1 cellular context compared by ENCODE assay signal in the genomic region with DNA sequence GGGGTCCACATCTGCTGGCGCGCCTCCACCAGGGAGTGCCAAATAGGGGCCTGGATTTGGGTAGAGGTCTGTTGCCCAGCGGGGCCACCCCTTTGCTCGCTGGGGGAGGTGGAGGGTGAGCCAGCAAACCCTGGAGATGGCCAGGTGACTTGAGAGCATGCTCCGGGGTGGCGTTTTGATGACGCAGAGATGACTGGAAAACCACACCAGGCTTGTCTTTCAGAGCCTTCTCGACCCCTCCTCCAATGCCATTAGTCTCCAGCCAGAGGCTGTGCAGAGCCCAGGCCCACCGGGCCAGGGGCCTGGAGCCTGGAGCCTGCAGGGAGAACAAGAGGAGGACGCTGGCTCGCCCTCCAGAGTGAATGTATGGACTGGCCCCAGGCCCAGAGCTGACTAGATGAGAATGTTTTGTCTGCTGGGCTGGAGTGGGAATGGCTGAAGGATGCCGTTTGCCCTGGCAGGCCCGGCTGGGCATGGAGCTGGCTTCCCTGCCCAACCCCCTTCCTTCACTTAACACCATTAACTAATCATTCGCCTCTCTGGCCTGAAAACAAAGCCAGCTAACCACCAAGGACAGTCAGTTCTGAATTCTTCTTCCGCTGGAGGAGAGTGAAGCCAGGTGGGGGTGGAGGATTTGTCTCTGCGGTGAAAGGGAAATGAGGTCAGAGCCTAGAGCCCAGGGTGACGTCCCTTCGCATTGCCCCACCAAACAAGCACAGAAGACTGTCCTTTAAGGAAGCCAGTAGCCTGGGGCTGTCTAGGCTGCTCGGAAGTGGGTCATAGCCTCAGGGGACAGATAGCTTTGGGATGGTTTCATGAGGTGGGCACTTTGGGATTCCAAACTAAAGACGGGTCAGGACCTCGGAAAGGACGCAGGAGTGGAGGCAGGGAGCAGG.
TF ChIP-seq lines count a peak whose summit lies in the region.

No MANE protein-coding gene starts in this region.

TF ChIP-seq in HepG2, 621 proteins besides CTCF, POLR2A, EP300 and RAD21 (continued from another document and continues in another):
- TF ChIP-seq, protein P1, sequence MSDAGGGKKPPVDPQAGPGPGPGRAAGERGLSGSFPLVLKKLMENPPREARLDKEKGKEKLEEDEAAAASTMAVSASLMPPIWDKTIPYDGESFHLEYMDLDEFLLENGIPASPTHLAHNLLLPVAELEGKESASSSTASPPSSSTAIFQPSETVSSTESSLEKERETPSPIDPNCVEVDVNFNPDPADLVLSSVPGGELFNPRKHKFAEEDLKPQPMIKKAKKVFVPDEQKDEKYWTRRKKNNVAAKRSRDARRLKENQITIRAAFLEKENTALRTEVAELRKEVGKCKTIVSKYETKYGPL (CRISPR knock-in tag; IDR thresholded peaks at IDR 0.05), result no peak
- TF ChIP-seq, protein P2, sequence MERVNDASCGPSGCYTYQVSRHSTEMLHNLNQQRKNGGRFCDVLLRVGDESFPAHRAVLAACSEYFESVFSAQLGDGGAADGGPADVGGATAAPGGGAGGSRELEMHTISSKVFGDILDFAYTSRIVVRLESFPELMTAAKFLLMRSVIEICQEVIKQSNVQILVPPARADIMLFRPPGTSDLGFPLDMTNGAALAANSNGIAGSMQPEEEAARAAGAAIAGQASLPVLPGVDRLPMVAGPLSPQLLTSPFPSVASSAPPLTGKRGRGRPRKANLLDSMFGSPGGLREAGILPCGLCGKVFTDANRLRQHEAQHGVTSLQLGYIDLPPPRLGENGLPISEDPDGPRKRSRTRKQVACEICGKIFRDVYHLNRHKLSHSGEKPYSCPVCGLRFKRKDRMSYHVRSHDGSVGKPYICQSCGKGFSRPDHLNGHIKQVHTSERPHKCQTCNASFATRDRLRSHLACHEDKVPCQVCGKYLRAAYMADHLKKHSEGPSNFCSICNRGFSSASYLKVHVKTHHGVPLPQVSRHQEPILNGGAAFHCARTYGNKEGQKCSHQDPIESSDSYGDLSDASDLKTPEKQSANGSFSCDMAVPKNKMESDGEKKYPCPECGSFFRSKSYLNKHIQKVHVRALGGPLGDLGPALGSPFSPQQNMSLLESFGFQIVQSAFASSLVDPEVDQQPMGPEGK (CRISPR knock-in tag; IDR thresholded peaks at IDR 0.05), result 0 out of 2 replicates have a peak, but pooled peaks have one; percentile 6
- no peak for TF ChIP-seq SIN3A (IDR thresholded peaks at IDR 0.05; ENCODE audit: borderline replicate concordance, low read depth, low read length)
- no peak for TF ChIP-seq NFYB (CRISPR knock-in tag; IDR thresholded peaks at IDR 0.05)
- no peak for TF ChIP-seq SOX6 (IDR thresholded peaks at IDR 0.05)
- TF ChIP-seq SOX6 (CRISPR knock-in tag; IDR thresholded peaks at IDR 0.05), result peak; percentile 41; the same call in 1 of the 2 replicates
- TF ChIP-seq ARNTL (CRISPR knock-in tag; IDR thresholded peaks at IDR 0.05), result peak; percentile 11; the same call in 1 of the 2 replicates
- TF ChIP-seq ADNP (CRISPR knock-in tag; IDR thresholded peaks at IDR 0.05), result no peak
- TF ChIP-seq ZMYM4 (CRISPR knock-in tag; IDR thresholded peaks at IDR 0.05), result 0 out of 2 replicates have a peak, but pooled peaks have one; percentile 41
- TF ChIP-seq ZNF660 (CRISPR knock-in tag; IDR thresholded peaks at IDR 0.05; ENCODE audit: borderline replicate concordance, low read depth), result no peak
- no peak for TF ChIP-seq NR1H2 (CRISPR knock-in tag; IDR thresholded peaks at IDR 0.05; ENCODE audit: borderline replicate concordance, low read depth)
- TF ChIP-seq FOXO1 (CRISPR knock-in tag; IDR thresholded peaks at IDR 0.05), result no peak
- peak; percentile 41; the same call in 1 of the 2 replicates for TF ChIP-seq DMAP1 (CRISPR knock-in tag; IDR thresholded peaks at IDR 0.05)
- TF ChIP-seq, protein P3, sequence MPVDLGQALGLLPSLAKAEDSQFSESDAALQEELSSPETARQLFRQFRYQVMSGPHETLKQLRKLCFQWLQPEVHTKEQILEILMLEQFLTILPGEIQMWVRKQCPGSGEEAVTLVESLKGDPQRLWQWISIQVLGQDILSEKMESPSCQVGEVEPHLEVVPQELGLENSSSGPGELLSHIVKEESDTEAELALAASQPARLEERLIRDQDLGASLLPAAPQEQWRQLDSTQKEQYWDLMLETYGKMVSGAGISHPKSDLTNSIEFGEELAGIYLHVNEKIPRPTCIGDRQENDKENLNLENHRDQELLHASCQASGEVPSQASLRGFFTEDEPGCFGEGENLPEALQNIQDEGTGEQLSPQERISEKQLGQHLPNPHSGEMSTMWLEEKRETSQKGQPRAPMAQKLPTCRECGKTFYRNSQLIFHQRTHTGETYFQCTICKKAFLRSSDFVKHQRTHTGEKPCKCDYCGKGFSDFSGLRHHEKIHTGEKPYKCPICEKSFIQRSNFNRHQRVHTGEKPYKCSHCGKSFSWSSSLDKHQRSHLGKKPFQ (CRISPR knock-in tag; IDR thresholded peaks at IDR 0.05; ENCODE audit: insufficient replicate concordance), result no peak
- TF ChIP-seq PITX1 (CRISPR knock-in tag; IDR thresholded peaks at IDR 0.05), result 0 out of 2 replicates have a peak, but pooled peaks have one; percentile 16
- no peak for TF ChIP-seq ZNF747 (CRISPR knock-in tag; IDR thresholded peaks at IDR 0.05; ENCODE audit: borderline replicate concordance)
- no peak for TF ChIP-seq SSRP1 (CRISPR knock-in tag; IDR thresholded peaks at IDR 0.05)
- TF ChIP-seq RFXAP (CRISPR knock-in tag; IDR thresholded peaks at IDR 0.05; ENCODE audit: borderline replicate concordance), result 0 out of 2 replicates have a peak, but pooled peaks have one; percentile 3
- TF ChIP-seq, protein P4, sequence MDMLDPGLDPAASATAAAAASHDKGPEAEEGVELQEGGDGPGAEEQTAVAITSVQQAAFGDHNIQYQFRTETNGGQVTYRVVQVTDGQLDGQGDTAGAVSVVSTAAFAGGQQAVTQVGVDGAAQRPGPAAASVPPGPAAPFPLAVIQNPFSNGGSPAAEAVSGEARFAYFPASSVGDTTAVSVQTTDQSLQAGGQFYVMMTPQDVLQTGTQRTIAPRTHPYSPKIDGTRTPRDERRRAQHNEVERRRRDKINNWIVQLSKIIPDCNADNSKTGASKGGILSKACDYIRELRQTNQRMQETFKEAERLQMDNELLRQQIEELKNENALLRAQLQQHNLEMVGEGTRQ (IDR thresholded peaks at IDR 0.05; ENCODE audit: low read depth, low read length), result no peak
- TF ChIP-seq, protein P4 (CRISPR knock-in tag; IDR thresholded peaks at IDR 0.05; ENCODE audit: borderline replicate concordance), result no peak
- no peak for TF ChIP-seq ZNF496 (CRISPR knock-in tag; IDR thresholded peaks at IDR 0.05; ENCODE audit: insufficient replicate concordance)
- no peak for TF ChIP-seq RELA (CRISPR knock-in tag; IDR thresholded peaks at IDR 0.05)
- no peak for TF ChIP-seq ZNF883 (CRISPR knock-in tag; IDR thresholded peaks at IDR 0.05; ENCODE audit: not compliant biosample characterization)
- no peak for TF ChIP-seq ZC3H4 (CRISPR knock-in tag; IDR thresholded peaks at IDR 0.05; ENCODE audit: borderline replicate concordance)
- no peak for TF ChIP-seq RFX1 (IDR thresholded peaks at IDR 0.05)
- no peak for TF ChIP-seq SRSF1 (optimal IDR thresholded peaks at IDR 0.05; ENCODE audit: low read depth, low read length)
- TF ChIP-seq, protein P5, sequence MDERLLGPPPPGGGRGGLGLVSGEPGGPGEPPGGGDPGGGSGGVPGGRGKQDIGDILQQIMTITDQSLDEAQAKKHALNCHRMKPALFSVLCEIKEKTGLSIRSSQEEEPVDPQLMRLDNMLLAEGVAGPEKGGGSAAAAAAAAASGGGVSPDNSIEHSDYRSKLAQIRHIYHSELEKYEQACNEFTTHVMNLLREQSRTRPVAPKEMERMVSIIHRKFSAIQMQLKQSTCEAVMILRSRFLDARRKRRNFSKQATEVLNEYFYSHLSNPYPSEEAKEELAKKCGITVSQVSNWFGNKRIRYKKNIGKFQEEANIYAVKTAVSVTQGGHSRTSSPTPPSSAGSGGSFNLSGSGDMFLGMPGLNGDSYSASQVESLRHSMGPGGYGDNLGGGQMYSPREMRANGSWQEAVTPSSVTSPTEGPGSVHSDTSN (CRISPR knock-in tag; IDR thresholded peaks at IDR 0.05), result no peak
- TF ChIP-seq ZNF235 (CRISPR knock-in tag; IDR thresholded peaks at IDR 0.05; ENCODE audit: borderline replicate concordance), result no peak
- no peak for TF ChIP-seq ETV6 (CRISPR knock-in tag; conservative IDR thresholded peaks at IDR 0.05)
- 0 out of 2 replicates have a peak, but pooled peaks have one; percentile 26 for TF ChIP-seq GLI4 (CRISPR knock-in tag; IDR thresholded peaks at IDR 0.05; ENCODE audit: borderline replicate concordance)
- no peak for TF ChIP-seq TRIM24 (CRISPR knock-in tag; IDR thresholded peaks at IDR 0.05)
- TF ChIP-seq, protein P6, sequence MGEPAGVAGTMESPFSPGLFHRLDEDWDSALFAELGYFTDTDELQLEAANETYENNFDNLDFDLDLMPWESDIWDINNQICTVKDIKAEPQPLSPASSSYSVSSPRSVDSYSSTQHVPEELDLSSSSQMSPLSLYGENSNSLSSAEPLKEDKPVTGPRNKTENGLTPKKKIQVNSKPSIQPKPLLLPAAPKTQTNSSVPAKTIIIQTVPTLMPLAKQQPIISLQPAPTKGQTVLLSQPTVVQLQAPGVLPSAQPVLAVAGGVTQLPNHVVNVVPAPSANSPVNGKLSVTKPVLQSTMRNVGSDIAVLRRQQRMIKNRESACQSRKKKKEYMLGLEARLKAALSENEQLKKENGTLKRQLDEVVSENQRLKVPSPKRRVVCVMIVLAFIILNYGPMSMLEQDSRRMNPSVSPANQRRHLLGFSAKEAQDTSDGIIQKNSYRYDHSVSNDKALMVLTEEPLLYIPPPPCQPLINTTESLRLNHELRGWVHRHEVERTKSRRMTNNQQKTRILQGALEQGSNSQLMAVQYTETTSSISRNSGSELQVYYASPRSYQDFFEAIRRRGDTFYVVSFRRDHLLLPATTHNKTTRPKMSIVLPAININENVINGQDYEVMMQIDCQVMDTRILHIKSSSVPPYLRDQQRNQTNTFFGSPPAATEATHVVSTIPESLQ (CRISPR knock-in tag; conservative IDR thresholded peaks at IDR 0.05), result no peak
- TF ChIP-seq ZNF850 (CRISPR knock-in tag; conservative IDR thresholded peaks at IDR 0.05), result no peak
- TF ChIP-seq KAT7 (CRISPR knock-in tag; IDR thresholded peaks at IDR 0.05; ENCODE audit: borderline replicate concordance), result no peak
- no peak for TF ChIP-seq SCMH1 (CRISPR knock-in tag; IDR thresholded peaks at IDR 0.05; ENCODE audit: borderline replicate concordance)
- no peak for TF ChIP-seq JUN (CRISPR knock-in tag; IDR thresholded peaks at IDR 0.05)
- no peak for TF ChIP-seq JDP2 (CRISPR knock-in tag; IDR thresholded peaks at IDR 0.05; ENCODE audit: borderline replicate concordance)
- no peak for TF ChIP-seq NR2F2 (IDR thresholded peaks at IDR 0.05; ENCODE audit: borderline replicate concordance, low read depth)
- TF ChIP-seq GPN1 (CRISPR knock-in tag; IDR thresholded peaks at IDR 0.05; ENCODE audit: borderline replicate concordance), result no peak
- no peak for TF ChIP-seq TOPORS (CRISPR knock-in tag; IDR thresholded peaks at IDR 0.05)
- no peak for TF ChIP-seq KLF6 (CRISPR knock-in tag; IDR thresholded peaks at IDR 0.05)
- TF ChIP-seq, protein P7, sequence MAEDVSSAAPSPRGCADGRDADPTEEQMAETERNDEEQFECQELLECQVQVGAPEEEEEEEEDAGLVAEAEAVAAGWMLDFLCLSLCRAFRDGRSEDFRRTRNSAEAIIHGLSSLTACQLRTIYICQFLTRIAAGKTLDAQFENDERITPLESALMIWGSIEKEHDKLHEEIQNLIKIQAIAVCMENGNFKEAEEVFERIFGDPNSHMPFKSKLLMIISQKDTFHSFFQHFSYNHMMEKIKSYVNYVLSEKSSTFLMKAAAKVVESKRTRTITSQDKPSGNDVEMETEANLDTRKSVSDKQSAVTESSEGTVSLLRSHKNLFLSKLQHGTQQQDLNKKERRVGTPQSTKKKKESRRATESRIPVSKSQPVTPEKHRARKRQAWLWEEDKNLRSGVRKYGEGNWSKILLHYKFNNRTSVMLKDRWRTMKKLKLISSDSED (CRISPR knock-in tag; IDR thresholded peaks at IDR 0.05), result no peak
- no peak; the same call in 1 of the 2 replicates for TF ChIP-seq KMT2A (CRISPR knock-in tag; IDR thresholded peaks at IDR 0.05)
- TF ChIP-seq, protein P8, sequence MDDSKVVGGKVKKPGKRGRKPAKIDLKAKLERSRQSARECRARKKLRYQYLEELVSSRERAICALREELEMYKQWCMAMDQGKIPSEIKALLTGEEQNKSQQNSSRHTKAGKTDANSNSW (CRISPR knock-in tag; IDR thresholded peaks at IDR 0.05; ENCODE audit: borderline replicate concordance), result no peak
- no peak for TF ChIP-seq ZNF121 (CRISPR knock-in tag; IDR thresholded peaks at IDR 0.05)
- 0 out of 2 replicates have a peak, but pooled peaks have one; percentile 64 for TF ChIP-seq HNRNPL (IDR thresholded peaks at IDR 0.05; ENCODE audit: low read depth, low read length)
- TF ChIP-seq, protein P9, sequence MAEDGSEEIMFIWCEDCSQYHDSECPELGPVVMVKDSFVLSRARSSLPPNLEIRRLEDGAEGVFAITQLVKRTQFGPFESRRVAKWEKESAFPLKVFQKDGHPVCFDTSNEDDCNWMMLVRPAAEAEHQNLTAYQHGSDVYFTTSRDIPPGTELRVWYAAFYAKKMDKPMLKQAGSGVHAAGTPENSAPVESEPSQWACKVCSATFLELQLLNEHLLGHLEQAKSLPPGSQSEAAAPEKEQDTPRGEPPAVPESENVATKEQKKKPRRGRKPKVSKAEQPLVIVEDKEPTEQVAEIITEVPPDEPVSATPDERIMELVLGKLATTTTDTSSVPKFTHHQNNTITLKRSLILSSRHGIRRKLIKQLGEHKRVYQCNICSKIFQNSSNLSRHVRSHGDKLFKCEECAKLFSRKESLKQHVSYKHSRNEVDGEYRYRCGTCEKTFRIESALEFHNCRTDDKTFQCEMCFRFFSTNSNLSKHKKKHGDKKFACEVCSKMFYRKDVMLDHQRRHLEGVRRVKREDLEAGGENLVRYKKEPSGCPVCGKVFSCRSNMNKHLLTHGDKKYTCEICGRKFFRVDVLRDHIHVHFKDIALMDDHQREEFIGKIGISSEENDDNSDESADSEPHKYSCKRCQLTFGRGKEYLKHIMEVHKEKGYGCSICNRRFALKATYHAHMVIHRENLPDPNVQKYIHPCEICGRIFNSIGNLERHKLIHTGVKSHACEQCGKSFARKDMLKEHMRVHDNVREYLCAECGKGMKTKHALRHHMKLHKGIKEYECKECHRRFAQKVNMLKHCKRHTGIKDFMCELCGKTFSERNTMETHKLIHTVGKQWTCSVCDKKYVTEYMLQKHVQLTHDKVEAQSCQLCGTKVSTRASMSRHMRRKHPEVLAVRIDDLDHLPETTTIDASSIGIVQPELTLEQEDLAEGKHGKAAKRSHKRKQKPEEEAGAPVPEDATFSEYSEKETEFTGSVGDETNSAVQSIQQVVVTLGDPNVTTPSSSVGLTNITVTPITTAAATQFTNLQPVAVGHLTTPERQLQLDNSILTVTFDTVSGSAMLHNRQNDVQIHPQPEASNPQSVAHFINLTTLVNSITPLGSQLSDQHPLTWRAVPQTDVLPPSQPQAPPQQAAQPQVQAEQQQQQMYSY (CRISPR knock-in tag; IDR thresholded peaks at IDR 0.05), result no peak
